Comparison of ENCODE assay signal across 10 cellular contexts in the genomic region with DNA sequence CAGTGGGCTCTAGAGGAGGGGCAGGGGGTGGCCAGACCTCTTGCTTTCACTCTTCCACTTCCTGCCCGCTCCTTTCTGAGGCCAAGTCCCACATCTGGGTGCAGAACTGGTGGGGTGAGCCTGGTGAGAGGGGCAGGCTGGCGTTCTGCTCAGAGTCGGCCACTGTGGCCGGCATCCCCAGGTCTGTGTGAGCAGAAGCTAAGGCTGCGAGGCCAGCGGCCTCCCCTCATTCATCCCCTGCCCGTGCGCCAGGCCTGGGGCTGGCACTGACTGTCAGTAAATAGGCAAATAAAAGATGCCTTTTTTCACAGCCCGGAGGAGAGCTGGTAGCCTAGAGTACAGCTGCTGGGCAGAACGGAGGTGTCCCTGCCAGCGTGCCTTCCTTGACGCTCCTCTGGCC. TPM values are rescaled to one million over a fixed set of nuclear protein-coding genes. Genes with fewer than 3 reads are reported as not detected.
A peak's percentile ranks its signal among the peaks of the same experiment; 100 is the strongest.
DNase-seq lines count a peak whose midpoint lies in the region; ATAC-seq, FAIRE-seq and TF ChIP-seq lines count a peak whose summit lies in the region.
"Had no signal": no experiment of that assay in that cellular context is flagged by ENCODE, and none has a peak within 500 bp of the region (broad histone marks: within the 10 kb centered on the region; RNA-seq: fewer than 3 reads in every experiment).

No MANE protein-coding gene starts in this region.

- H4K20me1 ChIP-seq in keratinocyte (ENCODE audit: control insufficient read depth, extremely low read depth, insufficient read depth, low read length), result no peaks in the 10 kb centered on the region

- H3K27me3 ChIP-seq in keratinocyte (ENCODE audit: control insufficient read depth, extremely low read depth, insufficient read depth, low read length), result peaks cover 5% of the 10 kb centered on the region

- CTCF ChIA-PET in activated naive CD4-positive, alpha-beta T cell treated with anti-CD3 and anti-CD28 coated beads for 36 hours (lab: Charles Lee), result interaction anchor here (0.6 to 1.2 kb wide), 3 partner anchors 8 to 132 kb away, joined by 3 to 4 read pairs (median 3); no protein-coding TSS in a partner anchor

- H3K79me2 ChIP-seq in keratinocyte (ENCODE audit: control insufficient read depth, insufficient read depth, low read length), result peaks cover 20% of the 10 kb centered on the region

- H3K27me3 Mint-ChIP-seq in activated naive CD4-positive, alpha-beta T cell treated with anti-CD3 and anti-CD28 coated beads for 36 hours (ENCODE audit: low read depth), result peaks cover 17% of the 10 kb centered on the region
- H3K27me3 Mint-ChIP-seq in activated naive CD8-positive, alpha-beta T cell, result peaks cover 4% of the 10 kb centered on the region

- no peak overlapping the region for H2AFZ ChIP-seq in keratinocyte (ENCODE audit: control insufficient read depth, low read length)

- dilution Hi-C loops in keratinocyte (cut with MboI; ENCODE audit: extremely low pct_ligation_motif_present, low sequenced_read_pairs), result no loop called here

- no peaks in the 10 kb centered on the region for H3K9me3 ChIP-seq in keratinocyte (ENCODE audit: control insufficient read depth, low read depth, low read length)

- no peaks in the 10 kb centered on the region for H3K9me1 ChIP-seq in keratinocyte (ENCODE audit: control insufficient read depth, extremely low read depth, insufficient read depth, low read length)

- no peak overlapping the region for H3K27ac ChIP-seq in keratinocyte (ENCODE audit: control insufficient read depth, insufficient read depth, low read length)

- ATAC-seq in GM18867 (IDR thresholded peaks at IDR 0.05; ENCODE audit: unreplicated experiment), result no peak

- no peak for FAIRE-seq in keratinocyte (lab: Jason Lieb, UNC)

- no peaks in the 10 kb centered on the region for H3K9me3 Mint-ChIP-seq in activated naive CD4-positive, alpha-beta T cell treated with anti-CD3 and anti-CD28 coated beads for 36 hours
- no peaks in the 10 kb centered on the region for H3K9me3 Mint-ChIP-seq in activated naive CD8-positive, alpha-beta T cell (ENCODE audit: low read depth)

- peaks cover 9% of the 10 kb centered on the region for H3K4me1 Mint-ChIP-seq in activated naive CD4-positive, alpha-beta T cell treated with anti-CD3 and anti-CD28 coated beads for 36 hours (ENCODE audit: low read depth)
- no peaks in the 10 kb centered on the region for H3K4me1 Mint-ChIP-seq in activated naive CD8-positive, alpha-beta T cell (ENCODE audit: low read depth)

- peak overlapping the region; percentile 76 for H3K4me3 Mint-ChIP-seq in activated naive CD4-positive, alpha-beta T cell treated with anti-CD3 and anti-CD28 coated beads for 36 hours
- peak overlapping the region; percentile 80 for H3K4me3 Mint-ChIP-seq in activated naive CD8-positive, alpha-beta T cell

- peaks cover 5% of the 10 kb centered on the region for H3K4me1 ChIP-seq in keratinocyte (ENCODE audit: control insufficient read depth, extremely low read depth, insufficient read depth, low read length)

- peaks cover 6% of the 10 kb centered on the region in 2 experiments for H3K36me3 ChIP-seq in keratinocyte (ENCODE audit: control insufficient read depth in 2 of 2, extremely low read depth in 1 of 2, insufficient read depth in 2 of 2, low read length in 2 of 2)

- no peak for TF ChIP-seq CTCF in keratinocyte (optimal IDR thresholded peaks at IDR 0.05 in 1 of 3, IDR thresholded peaks at IDR 0.05 in 1 of 3, conservative IDR thresholded peaks at IDR 0.05 in 1 of 3; ENCODE audit: extremely low read depth in 1 of 3, insufficient read depth in 2 of 3, low read length in 3 of 3)

- H3K4me2 ChIP-seq in keratinocyte (ENCODE audit: control insufficient read depth, extremely low read depth, insufficient read depth, low read depth, low read length), result peak overlapping the region; percentile 67

- no peak overlapping the region for H3K27ac Mint-ChIP-seq in activated naive CD4-positive, alpha-beta T cell treated with anti-CD3 and anti-CD28 coated beads for 36 hours
- no peak overlapping the region for H3K27ac Mint-ChIP-seq in activated naive CD8-positive, alpha-beta T cell

- peak overlapping the region; percentile 56 to 81 (median 59) for H3K4me3 ChIP-seq in keratinocyte (ENCODE audit: control insufficient read depth in 2 of 3, extremely low read depth in 1 of 3, insufficient read depth in 2 of 3, low read depth in 1 of 3, low read length in 3 of 3)

- no peaks in the 10 kb centered on the region for H3K36me3 Mint-ChIP-seq in activated naive CD4-positive, alpha-beta T cell treated with anti-CD3 and anti-CD28 coated beads for 36 hours (ENCODE audit: low read depth)
- H3K36me3 Mint-ChIP-seq in activated naive CD8-positive, alpha-beta T cell, result no peaks in the 10 kb centered on the region

- intact Hi-C loops in activated naive CD4-positive, alpha-beta T cell treated with anti-CD3 and anti-CD28 coated beads for 36 hours (cut with micrococcal nuclease), result no loop called here

- DNase-seq in activated naive CD4-positive, alpha-beta T cell treated with anti-CD3 and anti-CD28 coated beads for 36 hours, result no peak
- no peak for DNase-seq in activated naive CD4-positive, alpha-beta T cell treated with anti-CD3 and anti-CD28 coated beads, Interleukin-2, amount 50 U/mL, for 16 hours
- DNase-seq in keratinocyte (ENCODE audit: low read depth, low spot score) (no peak), superior temporal gyrus (ENCODE audit: extremely low spot score) (peak; percentile 19), T-helper 9 cell (no peak), amniotic stem cell (lab: John Stamatoyannopoulos, UW) (no peak)
- DNase-seq: activated CD8-positive, alpha-beta memory T cell treated with anti-CD3 and anti-CD28 coated beads for 24 hours; HCEC 1CT had no signal

- no peak overlapping the region for H3K9ac ChIP-seq in keratinocyte (ENCODE audit: control insufficient read depth, extremely low read depth, insufficient read depth, low read length)

RNA-seq across cellular contexts. Expression of gene DEF8, which starts 1.2 kb away (rescaled TPM):
- 10 to 100 TPM; 19.7 to 20.1 TPM for total RNA-seq in activated naive CD4-positive, alpha-beta T cell treated with anti-CD3 and anti-CD28 coated beads for 36 hours
- polyA plus RNA-seq in keratinocyte, result 74.2 to 115 TPM (median 86.4 TPM) in 3 replicates
- 57.3 TPM for polyA plus RNA-seq in keratinocyte (2011; ENCODE audit: low read depth)
- polyA plus RNA-seq in keratinocyte (2011; cell fraction: cytosol; rRNA removed), result 58.4 and 103 TPM in 2 replicates
- polyA plus RNA-seq in keratinocyte (2011; cell fraction: nucleus; rRNA removed), result 162 and 165 TPM in 2 replicates
- 47.8 and 84.1 TPM in 2 replicates for polyA plus RNA-seq in keratinocyte (2012; ENCODE audit: low replicate concordance)
- polyA minus RNA-seq in keratinocyte, result 90.7 to 97.3 TPM (median 90.8 TPM) in 3 replicates
- polyA minus RNA-seq in keratinocyte (2011; cell fraction: cytosol; rRNA and poly(A)+ RNA removed), result 69.4 TPM
- 46.8 and 54.3 TPM in 2 replicates for polyA minus RNA-seq in keratinocyte (2011; cell fraction: nucleus; rRNA and poly(A)+ RNA removed)

RNA-seq across cellular contexts. Expression of gene TUBB3, which starts 26.6 kb away (rescaled TPM):
- total RNA-seq in activated naive CD4-positive, alpha-beta T cell treated with anti-CD3 and anti-CD28 coated beads for 36 hours, result under 1 TPM; 0.20 to 0.38 TPM
- polyA plus RNA-seq in keratinocyte, result 29.2 to 54.2 TPM (median 34.0 TPM) in 3 replicates
- polyA plus RNA-seq in keratinocyte (2011; ENCODE audit: low read depth), result 12.0 TPM
- polyA plus RNA-seq in keratinocyte (2011; cell fraction: cytosol; rRNA removed), result 43.9 and 88.8 TPM in 2 replicates
- polyA plus RNA-seq in keratinocyte (2011; cell fraction: nucleus; rRNA removed), result 53.8 and 69.2 TPM in 2 replicates
- 28.0 and 84.9 TPM in 2 replicates for polyA plus RNA-seq in keratinocyte (2012; ENCODE audit: low replicate concordance)
- 41.8 to 174 TPM (median 49.2 TPM) in 3 replicates for polyA minus RNA-seq in keratinocyte
- 125 TPM for polyA minus RNA-seq in keratinocyte (2011; cell fraction: cytosol; rRNA and poly(A)+ RNA removed)
- 61.3 and 72.0 TPM in 2 replicates for polyA minus RNA-seq in keratinocyte (2011; cell fraction: nucleus; rRNA and poly(A)+ RNA removed)

RNA-seq across cellular contexts. Expression of gene MC1R, which starts 31.1 kb away (rescaled TPM):
- under 1 TPM; 0.45 to 0.49 TPM for total RNA-seq in activated naive CD4-positive, alpha-beta T cell treated with anti-CD3 and anti-CD28 coated beads for 36 hours
- 1.1 to 1.9 TPM (median 1.1 TPM) in 3 replicates for polyA plus RNA-seq in keratinocyte
- polyA plus RNA-seq in keratinocyte (2011; ENCODE audit: low read depth), result 0.99 TPM
- 0.23 and 0.61 TPM in 2 replicates for polyA plus RNA-seq in keratinocyte (2011; cell fraction: cytosol; rRNA removed)
- 8.9 TPM in 2 replicates for polyA plus RNA-seq in keratinocyte (2011; cell fraction: nucleus; rRNA removed)
- 0.88 and 1.8 TPM in 2 replicates for polyA plus RNA-seq in keratinocyte (2012; ENCODE audit: low replicate concordance)
- 1.2 to 3.1 TPM (median 2.1 TPM) in 3 replicates for polyA minus RNA-seq in keratinocyte
- polyA minus RNA-seq in keratinocyte (2011; cell fraction: cytosol; rRNA and poly(A)+ RNA removed), result 2.1 TPM
- polyA minus RNA-seq in keratinocyte (2011; cell fraction: nucleus; rRNA and poly(A)+ RNA removed), result 3.3 and 4.3 TPM in 2 replicates
